Comparison of ENCODE assay signal across 22 cellular contexts in genomic region chr10:28612877-28613276, GRCh38.
A peak's percentile ranks its signal among the peaks of the same experiment; 100 is the strongest.
DNase-seq lines count a peak whose midpoint lies in the region; ATAC-seq and TF ChIP-seq lines count a peak whose summit lies in the region.
"Had no signal": no experiment of that assay in that cellular context is flagged by ENCODE, and none has a peak within 500 bp of the region (broad histone marks: within the 10 kb centered on the region; RNA-seq: fewer than 3 reads in every experiment).

No MANE protein-coding gene starts in this region.

- no peak overlapping the region for H3K4me3 ChIP-seq in mammary epithelial cell (replicated peaks in 1 of 3; ENCODE audit: insufficient read depth in 1 of 3, low read depth in 2 of 3, low read length in 3 of 3)
- H3K4me3 ChIP-seq: A549, GM23338, SJCRH30 had no signal

- no peak overlapping the region for H3K4me2 ChIP-seq in mammary epithelial cell (ENCODE audit: insufficient read depth, low read depth, low read length)
- H3K4me2 ChIP-seq: A549, GM23338 had no signal

- CTCF ChIA-PET in MCF 10A (lab: Yijun Ruan, JAX), result no interaction called here
- CTCF ChIA-PET in mammary epithelial cell (lab: Charles Lee; ENCODE audit: low non-redundant PET), result no interaction called here

- H3K27me3 Mint-ChIP-seq in MCF 10A (ENCODE audit: insufficient read depth, unreplicated experiment) (no peaks in the 10 kb centered on the region), T-helper 17 cell (no peaks in the 10 kb centered on the region)
- no peaks in the 10 kb centered on the region for H3K27me3 Mint-ChIP-seq in effector memory CD8-positive, alpha-beta T cell
- H3K27me3 Mint-ChIP-seq: CD8-positive, alpha-beta memory T cell; IgD-negative memory B cell had no signal

- ATAC-seq in T-helper 17 cell (no peak), HG03342 (IDR thresholded peaks at IDR 0.05; ENCODE audit: unreplicated experiment) (no peak), GM21360 (IDR thresholded peaks at IDR 0.05; ENCODE audit: unreplicated experiment) (no peak)
- no peak for ATAC-seq in effector memory CD8-positive, alpha-beta T cell (replicated peaks)
- no peak for ATAC-seq in stimulated activated effector memory CD8-positive, alpha-beta T cell treated with anti-CD3 and anti-CD28 coated beads, Interleukin-12 subunit alpha, Interleukin-12 subunit beta, amount 100 ng/mL, for 72 hours
- ATAC-seq: A549, GM23338 had no signal

- POLR2A ChIA-PET in MCF 10A (lab: Yijun Ruan, JAX), result no interaction called here

- peaks cover 56% of the 10 kb centered on the region for H3K79me2 ChIP-seq in mammary epithelial cell (ENCODE audit: insufficient read depth, low read length)

- no peak overlapping the region for H2AFZ ChIP-seq in mammary epithelial cell (ENCODE audit: low read depth, low read length)
- H2AFZ ChIP-seq: GM23338 had no signal

- no peaks in the 10 kb centered on the region for H3K9me3 ChIP-seq in mammary epithelial cell (replicated peaks; ENCODE audit: insufficient read depth, low read length)
- peaks cover 2% of the 10 kb centered on the region for H3K9me3 ChIP-seq in T-helper 17 cell (ENCODE audit: control insufficient read depth, low read length, poor library complexity, severe bottlenecking)
- H3K9me3 ChIP-seq: A549, SJCRH30 had no signal

- in situ Hi-C loops in mammary epithelial cell (cut with MboI; ENCODE audit: low sequenced_read_pairs in 2 of 2), result no loop called here

- H3K36me3 Mint-ChIP-seq in MCF 10A (ENCODE audit: insufficient read depth, unreplicated experiment) (peaks cover 96% of the 10 kb centered on the region), T-helper 17 cell (ENCODE audit: low read depth) (peaks cover 10% of the 10 kb centered on the region)
- peaks cover 97% of the 10 kb centered on the region for H3K36me3 Mint-ChIP-seq in effector memory CD8-positive, alpha-beta T cell (ENCODE audit: insufficient read depth)
- peaks cover 100% of the 10 kb centered on the region for H3K36me3 Mint-ChIP-seq in stimulated activated effector memory CD8-positive, alpha-beta T cell treated with anti-CD3 and anti-CD28 coated beads, Interleukin-12 subunit alpha, Interleukin-12 subunit beta, amount 100 ng/mL, for 72 hours

- peaks cover 8% of the 10 kb centered on the region for H3K4me1 ChIP-seq in mammary epithelial cell (ENCODE audit: insufficient read depth, low read length)
- H3K4me1 ChIP-seq: A549, SJCRH30 had no signal

- WGBS in mammary epithelial cell (ENCODE audit: low coverage, missing lambda C conversion rate), result 97% methylated on average over 3 of the region's 6 CpGs

- H3K9ac ChIP-seq in mammary epithelial cell (ENCODE audit: insufficient read depth, low read length), result no peak overlapping the region

- H3K4me3 Mint-ChIP-seq in MCF 10A (ENCODE audit: unreplicated experiment) (no peak overlapping the region), T-helper 17 cell (no peak overlapping the region)
- H3K4me3 Mint-ChIP-seq in effector memory CD8-positive, alpha-beta T cell, result no peak overlapping the region
- H3K4me3 Mint-ChIP-seq in stimulated activated effector memory CD8-positive, alpha-beta T cell treated with anti-CD3 and anti-CD28 coated beads, Interleukin-12 subunit alpha, Interleukin-12 subunit beta, amount 100 ng/mL, for 72 hours, result no peak overlapping the region
- H3K4me3 Mint-ChIP-seq: CD8-positive, alpha-beta memory T cell; GM23338; IgD-negative memory B cell had no signal

- dilution Hi-C loops in mammary epithelial cell (cut with HindIII; ENCODE audit: low sequenced_read_pairs), result no loop called here

- no peaks in the 10 kb centered on the region for H3K9me3 Mint-ChIP-seq in MCF 10A (ENCODE audit: unreplicated experiment)
- no peaks in the 10 kb centered on the region for H3K9me3 Mint-ChIP-seq in effector memory CD8-positive, alpha-beta T cell
- H3K9me3 Mint-ChIP-seq in stimulated activated effector memory CD8-positive, alpha-beta T cell treated with anti-CD3 and anti-CD28 coated beads, Interleukin-12 subunit alpha, Interleukin-12 subunit beta, amount 100 ng/mL, for 72 hours, result no peaks in the 10 kb centered on the region
- H3K9me3 Mint-ChIP-seq: CD8-positive, alpha-beta memory T cell; GM23338; IgD-negative memory B cell had no signal

- H4K20me1 ChIP-seq in mammary epithelial cell (ENCODE audit: insufficient read depth, low read length), result no peaks in the 10 kb centered on the region

- no peak for DNase-seq in MCF 10A (ENCODE audit: unreplicated experiment)
- DNase-seq in mammary epithelial cell, result no peak
- no peak for DNase-seq in T-helper 17 cell
- no peak for DNase-seq in effector memory CD8-positive, alpha-beta T cell
- no peak for DNase-seq in stimulated activated effector memory CD8-positive, alpha-beta T cell treated with anti-CD3 and anti-CD28 coated beads, Interleukin-12 subunit alpha, Interleukin-12 subunit beta, amount 100 ng/mL, for 72 hours (ENCODE audit: low spot score in 2 of 2)
- DNase-seq in stimulated activated CD4-positive, alpha-beta T cell treated with anti-CD3 and anti-CD28 coated beads, Interleukin-4, amount 100 ng/mL, for 4 hours, result no peak
- DNase-seq: Calu3; CD8-positive, alpha-beta memory T cell; DMS153; HCEC 1CT; Karpas-422; NCI-H1417; NCI-H187; NCI-H446 treated with DMSO at 0.1 percent for 48 hours; NCI-H526 treated with DMSO at 0.1 percent for 48 hours; OCI-M1; SJCRH30 had no signal

- peaks cover 64% of the 10 kb centered on the region for H3K36me3 ChIP-seq in mammary epithelial cell (ENCODE audit: insufficient read depth, low read length)

- peaks cover 10% of the 10 kb centered on the region for H3K4me1 Mint-ChIP-seq in MCF 10A (ENCODE audit: insufficient read depth, unreplicated experiment)
- H3K4me1 Mint-ChIP-seq in T-helper 17 cell, result peaks cover 13% of the 10 kb centered on the region
- H3K4me1 Mint-ChIP-seq in effector memory CD8-positive, alpha-beta T cell (ENCODE audit: low read depth in 2 of 2), result peaks cover 3 to 20% of the 10 kb centered on the region in 2 donors
- peaks cover 21% of the 10 kb centered on the region for H3K4me1 Mint-ChIP-seq in stimulated activated effector memory CD8-positive, alpha-beta T cell treated with anti-CD3 and anti-CD28 coated beads, Interleukin-12 subunit alpha, Interleukin-12 subunit beta, amount 100 ng/mL, for 72 hours
- H3K4me1 Mint-ChIP-seq: GM23338 had no signal

- H3K27ac Mint-ChIP-seq in MCF 10A (ENCODE audit: low read depth, unreplicated experiment) (peak overlapping the region; percentile 84), T-helper 17 cell (peak overlapping the region; percentile 2)
- H3K27ac Mint-ChIP-seq in effector memory CD8-positive, alpha-beta T cell, result peak overlapping the region; percentile 76 to 85
- H3K27ac Mint-ChIP-seq in stimulated activated effector memory CD8-positive, alpha-beta T cell treated with anti-CD3 and anti-CD28 coated beads, Interleukin-12 subunit alpha, Interleukin-12 subunit beta, amount 100 ng/mL, for 72 hours, result peak overlapping the region; percentile 58
- H3K27ac Mint-ChIP-seq: GM23338, IgD-negative memory B cell had no signal

- BruUV-seq in MCF 10A (replicated peaks; lab: Mats Ljungman, UMichigan), result no TSS peak
- no TSS peak for BruUV-seq in mammary epithelial cell (replicated peaks; lab: Mats Ljungman, UMichigan)

- intact Hi-C loops in MCF 10A (cut with micrococcal nuclease), result no loop called here
- intact Hi-C loops in mammary epithelial cell (cut with micrococcal nuclease), result no loop called here

- H3K27ac ChIP-seq in mammary epithelial cell (ENCODE audit: insufficient read depth, low read depth, low read length), result no peak overlapping the region
- H3K27ac ChIP-seq: A549, SJCRH30 had no signal

- TF ChIP-seq CTCF in MCF 10A (IDR thresholded peaks at IDR 0.05; ENCODE audit: unreplicated experiment) (no peak), mammary epithelial cell (conservative IDR thresholded peaks at IDR 0.05 in 1 of 2, IDR thresholded peaks at IDR 0.05 in 1 of 2; ENCODE audit: extremely low read depth in 1 of 2, insufficient read depth in 1 of 2, low read depth in 1 of 2, low read length in 2 of 2) (no peak)

- no peaks in the 10 kb centered on the region for H3K27me3 ChIP-seq in mammary epithelial cell (ENCODE audit: insufficient read depth, low read length)
- H3K27me3 ChIP-seq: SJCRH30 had no signal

Comparison
In these comparisons a context has a peak if more than half of its experiments do, and no peak if none do; other contexts are left out.
1. H3K27ac Mint-ChIP-seq: peak in every context shown above with its lines; median percentile 84 in MCF 10A; 80 in effector memory CD8-positive, alpha-beta T cell; 58 in stimulated activated effector memory CD8-positive, alpha-beta T cell treated with anti-CD3 and anti-CD28 coated beads, Interleukin-12 subunit alpha, Interleukin-12 subunit beta, amount 100 ng/mL, for 72 hours; 2 in T-helper 17 cell.